11 cellular contexts compared by ENCODE assay signal in genomic region chr9:89815061-89815902, GRCh38.
DNase-seq lines count a peak whose midpoint lies in the region; ATAC-seq, FAIRE-seq and TF ChIP-seq lines count a peak whose summit lies in the region.
"Had no signal": no experiment of that assay in that cellular context is flagged by ENCODE, and none has a peak within 500 bp of the region (broad histone marks: within the 10 kb centered on the region; RNA-seq: fewer than 3 reads in every experiment).

No MANE protein-coding gene starts in this region.

- H3F3A ChIP-seq in PC-3 (ENCODE audit: low read length, unreplicated experiment), result no peaks in the 10 kb centered on the region

- POLR2A ChIA-PET in PC-3 (lab: Charles Lee; ENCODE audit: unreplicated experiment), result no interaction called here

- H3K36me3 ChIP-seq in endodermal cell (ENCODE audit: control insufficient read depth, insufficient read depth, low read length), result no peaks in the 10 kb centered on the region
- H3K36me3 ChIP-seq in PC-3 (ENCODE audit: low read depth, low read length), result no peaks in the 10 kb centered on the region
- H3K36me3 ChIP-seq: ascending aorta had no signal

- no peak overlapping the region for H3K27ac ChIP-seq in endodermal cell (ENCODE audit: low read depth, low read length)
- no peak overlapping the region for H3K27ac ChIP-seq in PC-3 (ENCODE audit: low read length)
- H3K27ac ChIP-seq: ascending aorta had no signal

- no peak overlapping the region for H3K27ac Mint-ChIP-seq in endodermal cell

- H3K27me3 ChIP-seq in endodermal cell (ENCODE audit: control insufficient read depth, insufficient read depth, low read length, poor library complexity, severe bottlenecking), result no peaks in the 10 kb centered on the region
- peaks cover 13% of the 10 kb centered on the region for H3K27me3 ChIP-seq in PC-3 (ENCODE audit: low read length)
- H3K27me3 ChIP-seq: ascending aorta had no signal

- H3K27me3 Mint-ChIP-seq in endodermal cell (ENCODE audit: insufficient read depth), result peaks cover 16% of the 10 kb centered on the region

- H3K9me3 Mint-ChIP-seq in endodermal cell, result no peaks in the 10 kb centered on the region

- no peak overlapping the region for H3K4me3 Mint-ChIP-seq in endodermal cell

- no peak overlapping the region for H3K9ac ChIP-seq in endodermal cell (ENCODE audit: extremely low read depth, low read length, poor library complexity, severe bottlenecking)
- no peak overlapping the region for H3K9ac ChIP-seq in PC-3 (ENCODE audit: low read length)

- TF ChIP-seq CTCF in endodermal cell (conservative IDR thresholded peaks at IDR 0.05) (no peak), PC-3 (conservative IDR thresholded peaks at IDR 0.05; ENCODE audit: low read depth, low read length) (no peak)

- H3K4me1 ChIP-seq in endodermal cell (ENCODE audit: control insufficient read depth, insufficient read depth, low read length) (peaks cover 3% of the 10 kb centered on the region), PC-3 (ENCODE audit: insufficient read depth, low read length) (no peaks in the 10 kb centered on the region)
- H3K4me1 ChIP-seq: ascending aorta, Caco-2 had no signal

- BruUV-seq in PC-3 (replicated peaks; lab: Mats Ljungman, UMichigan), result no TSS peak

- WGBS in endodermal cell (ENCODE audit: insufficient coverage in 1 of 2, insufficient read length in 1 of 2), 2 experiments, result 90 to 91% methylated on average over 8 to 9 of the region's 9 CpGs

- H3K4me1 Mint-ChIP-seq in endodermal cell, result peaks cover 22% of the 10 kb centered on the region

- DNase-seq in endodermal cell, result peak; percentile 26
- no peak for DNase-seq in NCI-H146 treated with DMSO at 0.1 percent for 48 hours (lab: John Stamatoyannopoulos, UW; ENCODE audit: unreplicated experiment)
- DNase-seq in RCC 7860 (ENCODE audit: low spot score), result no peak
- no peak for DNase-seq in DMS79 treated with DMSO at 0.1 percent for 48 hours (lab: John Stamatoyannopoulos, UW)
- no peak for DNase-seq in PC-3
- DNase-seq: activated CD4-positive, alpha-beta T cell treated with anti-CD3 and anti-CD28 coated beads, Interleukin-2, amount 50 U/mL, for 1 hour; Caco-2 had no signal

- H3K36me3 Mint-ChIP-seq in endodermal cell (ENCODE audit: low read depth), result no peaks in the 10 kb centered on the region

- intact Hi-C loops in PC-3 (cut with micrococcal nuclease), result no loop called here

- no peak for FAIRE-seq in RCC 7860 (lab: Jason Lieb, UNC)

- peak; percentile 23 for ATAC-seq in GM18861 (IDR thresholded peaks at IDR 0.05; ENCODE audit: unreplicated experiment)
- ATAC-seq in GM21515 (IDR thresholded peaks at IDR 0.05; ENCODE audit: unreplicated experiment), result peak; percentile 40
- peak; percentile 47 for ATAC-seq in HG03135 (IDR thresholded peaks at IDR 0.05; ENCODE audit: unreplicated experiment)
- ATAC-seq in PC-3, result no peak

- CTCF ChIA-PET in PC-3 (lab: Charles Lee), result no interaction called here

- H3K4me2 ChIP-seq in PC-3 (ENCODE audit: low read length), result no peak overlapping the region

- H3K4me3 ChIP-seq in endodermal cell (ENCODE audit: low read length) (no peak overlapping the region), PC-3 (ENCODE audit: low read length) (no peak overlapping the region)
- H3K4me3 ChIP-seq: ascending aorta had no signal

- H4K20me1 ChIP-seq in PC-3 (ENCODE audit: low read length), result no peaks in the 10 kb centered on the region

- H3K79me2 ChIP-seq in PC-3 (ENCODE audit: low read length), result no peaks in the 10 kb centered on the region

- H3K9me3 ChIP-seq in endodermal cell (ENCODE audit: control insufficient read depth, low read length), result no peaks in the 10 kb centered on the region
- H3K9me3 ChIP-seq in PC-3 (ENCODE audit: low read length), result no peaks in the 10 kb centered on the region
- H3K9me3 ChIP-seq: ascending aorta, Caco-2 had no signal

- no peak overlapping the region for H2AFZ ChIP-seq in PC-3 (ENCODE audit: low read length)

- no peaks in the 10 kb centered on the region for H3K9me2 ChIP-seq in PC-3 (replicated peaks; ENCODE audit: low read length)
